Comparison of ENCODE assay signal across 17 cellular contexts in the genomic region with DNA sequence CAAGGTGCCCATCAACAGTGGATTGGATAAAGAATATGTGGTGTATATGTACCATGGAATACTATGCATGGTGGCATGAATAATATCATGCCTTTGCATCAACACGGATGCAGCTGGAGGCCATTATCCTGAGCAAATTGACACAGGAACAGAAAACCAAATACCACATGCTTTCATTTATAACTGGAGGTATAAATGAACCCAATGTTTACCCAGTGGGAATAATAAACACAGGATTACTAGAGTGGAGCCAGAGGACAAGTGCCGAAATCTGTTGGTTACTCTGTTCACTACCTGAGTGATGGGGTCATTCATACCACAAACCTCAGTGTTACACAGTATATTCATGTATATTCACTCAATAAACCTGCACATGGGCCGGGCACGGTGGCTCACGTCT.
A peak's percentile ranks its signal among the peaks of the same experiment; 100 is the strongest.
DNase-seq lines count a peak whose midpoint lies in the region; ATAC-seq and TF ChIP-seq lines count a peak whose summit lies in the region.
"Had no signal": no experiment of that assay in that cellular context is flagged by ENCODE, and none has a peak within 500 bp of the region (broad histone marks: within the 10 kb centered on the region; RNA-seq: fewer than 3 reads in every experiment).

No MANE protein-coding gene starts in this region.

- no peak for ATAC-seq in GM21528 (IDR thresholded peaks at IDR 0.05; ENCODE audit: low FRiP score, unreplicated experiment)

- DNase-seq in COLO668 (lab: John Stamatoyannopoulos, UW; ENCODE audit: unreplicated experiment) (peak; percentile 48), DMS153 treated with DMSO at 0.1 percent for 48 hours (lab: John Stamatoyannopoulos, UW; ENCODE audit: unreplicated experiment) (peak; percentile 26), NCI-H526 treated with DMSO at 0.1 percent for 48 hours (lab: John Stamatoyannopoulos, UW) (peak; percentile 14), SHP77 (lab: John Stamatoyannopoulos, UW) (peak; percentile 51 to 64), NCI-H446 treated with DMSO at 0.1 percent for 48 hours (lab: John Stamatoyannopoulos, UW) (no peak), hippocampal formation (lab: John Stamatoyannopoulos, UW) (no peak), GM13977 (ENCODE audit: low spot score) (no peak)
- DNase-seq: ACHN; CD4-positive, alpha-beta memory T cell; DMS79; H7; Karpas-422; NCI-H1417 treated with DMSO at 0.1 percent for 48 hours; NCI-H524; Peyer's patch; T-helper 1 cell had no signal

- no peak for TF ChIP-seq CTCF in GM13977 (IDR thresholded peaks at IDR 0.05; ENCODE audit: extremely low read depth, insufficient read depth, missing control alignments)

- in situ Hi-C loops in GM13977 (cut with MboI; ENCODE audit: low pct_unique_long_range_greater_than_20kb, low sequenced_read_pairs, unreplicated experiment), result no loop called here

Comparison
In these comparisons a context has a peak if more than half of its experiments do, and no peak if none do; other contexts are left out.
1. DNase-seq: peak in COLO668 (single experiment), DMS153 treated with DMSO at 0.1 percent for 48 hours (single experiment), NCI-H526 treated with DMSO at 0.1 percent for 48 hours (single experiment) and SHP77 (2 of 2); none in NCI-H446 treated with DMSO at 0.1 percent for 48 hours (single experiment), hippocampal formation (0 of 2) and GM13977 (single experiment).